Comparison of ENCODE assay signal across 18 cellular contexts in the genomic region with DNA sequence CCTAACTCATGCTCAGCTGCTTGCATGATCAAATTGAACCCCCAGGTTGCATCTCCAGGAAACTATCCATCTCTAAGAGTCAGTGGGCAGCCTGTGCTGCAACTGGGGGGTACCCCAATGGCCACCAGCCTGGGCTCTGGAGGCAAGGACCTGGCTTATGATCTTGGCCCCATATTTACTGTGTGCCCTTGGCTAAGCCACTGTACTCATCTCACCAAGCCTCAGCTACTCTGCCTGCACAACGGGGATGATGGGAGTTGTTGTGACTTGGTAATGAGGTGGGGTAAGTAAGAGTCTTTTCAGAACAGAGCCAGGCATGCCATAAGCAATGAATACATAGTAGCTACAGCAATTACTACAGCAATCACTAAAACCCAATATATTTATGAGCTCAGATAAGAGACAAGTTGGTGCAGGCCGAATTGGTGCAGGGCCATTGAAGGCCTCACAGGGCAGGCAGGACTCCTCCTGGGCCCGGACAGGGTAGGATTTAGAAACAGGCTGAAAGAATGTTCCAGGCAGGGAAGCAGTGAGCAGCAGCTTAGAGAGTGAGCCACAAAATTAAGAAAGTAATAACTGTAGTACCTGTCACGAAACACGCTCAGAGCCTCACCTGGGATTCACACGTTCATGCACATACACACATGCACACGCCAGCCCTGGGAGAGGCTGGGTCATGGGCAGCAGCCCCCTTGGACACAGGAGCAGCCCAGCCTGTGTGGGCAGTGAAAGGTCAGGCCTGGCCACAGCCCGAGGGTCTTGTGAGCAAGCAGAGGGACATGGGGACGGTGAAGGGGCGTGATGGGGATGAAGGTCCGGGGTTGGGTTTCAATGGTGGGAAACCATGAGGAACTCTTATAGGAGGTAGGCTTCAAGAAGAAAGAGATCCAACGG.
DNase-seq lines count a peak whose midpoint lies in the region; ATAC-seq, FAIRE-seq and TF ChIP-seq lines count a peak whose summit lies in the region.
"Had no signal": no experiment of that assay in that cellular context is flagged by ENCODE, and none has a peak within 500 bp of the region (broad histone marks: within the 10 kb centered on the region; RNA-seq: fewer than 3 reads in every experiment).

No MANE protein-coding gene starts in this region.

- 0 out of 2 replicates have a peak overlapping the region, but pooled peaks have one; percentile 23 for H2AFZ ChIP-seq in GM23338
- no peak overlapping the region for H2AFZ ChIP-seq in keratinocyte (ENCODE audit: control insufficient read depth, low read length)

- H3K4me3 Mint-ChIP-seq in GM23338: no peak overlapping the region
- no peak overlapping the region for H3K4me3 Mint-ChIP-seq in stimulated activated memory B cell treated with anti-CD40 and anti-IgM and Interleukin-4, amounts not matched to agents 10 μg/mL and 1 μg/mL and 100 μg/mL, for 72 hours
- no peak overlapping the region for H3K4me3 Mint-ChIP-seq in CD4-positive, alpha-beta memory T cell

- H3K4me1 Mint-ChIP-seq in GM23338: peaks cover 17% of the 10 kb centered on the region
- H3K4me1 Mint-ChIP-seq in stimulated activated memory B cell treated with anti-CD40 and anti-IgM and Interleukin-4, amounts not matched to agents 10 μg/mL and 1 μg/mL and 100 μg/mL, for 72 hours: peaks cover 72% of the 10 kb centered on the region
- no peaks in the 10 kb centered on the region for H3K4me1 Mint-ChIP-seq in CD4-positive, alpha-beta memory T cell

- FAIRE-seq in keratinocyte (lab: Jason Lieb, UNC): peak; percentile 79

- peaks cover 3% of the 10 kb centered on the region; the same call in 1 of the 2 replicates for H3K9me2 ChIP-seq in GM23338 (ENCODE audit: insufficient read depth)

- CTCF ChIA-PET in CD4-positive, alpha-beta memory T cell (lab: Charles Lee; ENCODE audit: partially characterized antibody): interaction anchor here (0.7 kb wide), 1 partner anchor 87 kb away, joined by 3 read pairs; no protein-coding TSS in a partner anchor

- TF ChIP-seq CTCF in GM23338 (conservative IDR thresholded peaks at IDR 0.05; ENCODE audit: low read depth in 2 of 2) (no peak), RWPE2 (IDR thresholded peaks at IDR 0.05; ENCODE audit: poor library complexity, severe bottlenecking) (no peak), keratinocyte (optimal IDR thresholded peaks at IDR 0.05 in 1 of 3, IDR thresholded peaks at IDR 0.05 in 1 of 3, conservative IDR thresholded peaks at IDR 0.05 in 1 of 3; ENCODE audit: extremely low read depth in 1 of 3, insufficient read depth in 2 of 3, low read length in 3 of 3) (no peak)

- H3K4me1 ChIP-seq in GM23338 (ENCODE audit: insufficient read depth) (peaks cover 18% of the 10 kb centered on the region), RWPE2 (ENCODE audit: insufficient read depth, poor library complexity, severe bottlenecking) (no peaks in the 10 kb centered on the region), keratinocyte (ENCODE audit: control insufficient read depth, extremely low read depth, insufficient read depth, low read length) (peaks cover 10% of the 10 kb centered on the region)
- H3K4me1 ChIP-seq in CD4-positive, alpha-beta memory T cell (ENCODE audit: insufficient read depth, low read length): no peaks in the 10 kb centered on the region
- H3K4me1 ChIP-seq: HAP-1 had no signal

- ATAC-seq in GM23338: no peak
- ATAC-seq in RWPE2 (ENCODE audit: low read depth): peak; percentile 33; the same call in 1 of the 3 replicates
- ATAC-seq in stimulated activated memory B cell treated with anti-CD40 and anti-IgM and Interleukin-4, amounts not matched to agents 10 μg/mL and 1 μg/mL and 100 μg/mL, for 72 hours: no peak
- ATAC-seq: Panc1 had no signal

- H3F3A ChIP-seq in GM23338 (replicated peaks; ENCODE audit: low read depth): no peaks in the 10 kb centered on the region

- peaks cover 19% of the 10 kb centered on the region for H3K27me3 Mint-ChIP-seq in GM23338 (ENCODE audit: insufficient read depth, low read depth, poor library complexity)
- no peaks in the 10 kb centered on the region for H3K27me3 Mint-ChIP-seq in stimulated activated memory B cell treated with anti-CD40 and anti-IgM and Interleukin-4, amounts not matched to agents 10 μg/mL and 1 μg/mL and 100 μg/mL, for 72 hours
- peaks cover 17 to 38% of the 10 kb centered on the region in 2 donors for H3K27me3 Mint-ChIP-seq in CD4-positive, alpha-beta memory T cell

- H3K36me3 Mint-ChIP-seq in GM23338 (ENCODE audit: low read depth): no peaks in the 10 kb centered on the region
- H3K36me3 Mint-ChIP-seq in stimulated activated memory B cell treated with anti-CD40 and anti-IgM and Interleukin-4, amounts not matched to agents 10 μg/mL and 1 μg/mL and 100 μg/mL, for 72 hours: peaks cover 88% of the 10 kb centered on the region
- H3K36me3 Mint-ChIP-seq in CD4-positive, alpha-beta memory T cell: peaks cover 0 to 4% of the 10 kb centered on the region in 2 donors
- H3K36me3 Mint-ChIP-seq: CD14-positive monocyte had no signal

- H4K20me1 ChIP-seq in GM23338 (replicated peaks; ENCODE audit: insufficient read depth) (no peaks in the 10 kb centered on the region), keratinocyte (ENCODE audit: control insufficient read depth, extremely low read depth, insufficient read depth, low read length) (no peaks in the 10 kb centered on the region)

- no peak for DNase-seq in GM23338 (ENCODE audit: low spot score)
- no peak for DNase-seq in RWPE2 (ENCODE audit: low spot score)
- DNase-seq in keratinocyte (ENCODE audit: low read depth, low spot score): no peak
- DNase-seq in NCI-H1436 treated with DMSO at 0.1 percent for 48 hours (lab: John Stamatoyannopoulos, UW): no peak
- DNase-seq in CD4-positive, alpha-beta memory T cell: no peak
- DNase-seq in AML-193 (lab: John Stamatoyannopoulos, UW): no peak
- DNase-seq: ACHN, DMS 273 treated with DMSO at 0.1 percent for 48 hours, DND-41, NCI-H1105, NCI-H1694, NCI-H2081 treated with DMSO at 0.1 percent for 48 hours, Right ventricle myocardium superior had no signal

- H3K9me3 ChIP-seq in RWPE2 (ENCODE audit: severe bottlenecking) (no peaks in the 10 kb centered on the region), keratinocyte (ENCODE audit: control insufficient read depth, low read depth, low read length) (no peaks in the 10 kb centered on the region)
- H3K9me3 ChIP-seq in CD4-positive, alpha-beta memory T cell (ENCODE audit: control insufficient read depth in 1 of 2, low read length in 2 of 2): no peaks in the 10 kb centered on the region
- H3K9me3 ChIP-seq: HAP-1 had no signal

- POLR2A ChIA-PET in CD4-positive, alpha-beta memory T cell (lab: Charles Lee; ENCODE audit: partially characterized antibody): no interaction called here

- dilution Hi-C loops in keratinocyte (cut with MboI; ENCODE audit: extremely low pct_ligation_motif_present, low sequenced_read_pairs): no loop called here

- no peaks in the 10 kb centered on the region for H3K9me1 ChIP-seq in keratinocyte (ENCODE audit: control insufficient read depth, extremely low read depth, insufficient read depth, low read length)

- no peak overlapping the region for H3K4me3 ChIP-seq in GM23338
- H3K4me3 ChIP-seq in RWPE2 (ENCODE audit: severe bottlenecking): no peak overlapping the region
- H3K4me3 ChIP-seq in keratinocyte (ENCODE audit: control insufficient read depth in 2 of 3, extremely low read depth in 1 of 3, insufficient read depth in 2 of 3, low read depth in 1 of 3, low read length in 3 of 3): no peak overlapping the region
- H3K4me3 ChIP-seq in CD4-positive, alpha-beta memory T cell (ENCODE audit: low read length in 2 of 2): no peak overlapping the region
- H3K4me3 ChIP-seq: HAP-1, SK-N-MC had no signal

- no peaks in the 10 kb centered on the region for H3K27me3 ChIP-seq in GM23338 (ENCODE audit: insufficient read depth)
- H3K27me3 ChIP-seq in RWPE2 (ENCODE audit: insufficient read depth, poor library complexity, severe bottlenecking): peaks cover 31% of the 10 kb centered on the region
- H3K27me3 ChIP-seq in keratinocyte (ENCODE audit: control insufficient read depth, extremely low read depth, insufficient read depth, low read length): peaks cover 14% of the 10 kb centered on the region
- peaks cover 6% of the 10 kb centered on the region for H3K27me3 ChIP-seq in CD4-positive, alpha-beta memory T cell (ENCODE audit: insufficient read depth, low read length)

- H3K27ac ChIP-seq in GM23338 (ENCODE audit: low read depth) (no peak overlapping the region), RWPE2 (ENCODE audit: poor library complexity, severe bottlenecking) (no peak overlapping the region), keratinocyte (ENCODE audit: control insufficient read depth, insufficient read depth, low read length) (no peak overlapping the region)
- H3K27ac ChIP-seq in CD4-positive, alpha-beta memory T cell (ENCODE audit: low read depth, low read length): no peak overlapping the region
- H3K27ac ChIP-seq: SK-N-MC had no signal

- no peaks in the 10 kb centered on the region for H3K9me3 Mint-ChIP-seq in GM23338
- H3K9me3 Mint-ChIP-seq in stimulated activated memory B cell treated with anti-CD40 and anti-IgM and Interleukin-4, amounts not matched to agents 10 μg/mL and 1 μg/mL and 100 μg/mL, for 72 hours: no peaks in the 10 kb centered on the region
- no peaks in the 10 kb centered on the region for H3K9me3 Mint-ChIP-seq in CD4-positive, alpha-beta memory T cell

- H3K9ac ChIP-seq in keratinocyte (ENCODE audit: control insufficient read depth, extremely low read depth, insufficient read depth, low read length): no peak overlapping the region

- no peak overlapping the region for H3K27ac Mint-ChIP-seq in GM23338
- peak overlapping the region; percentile 53 for H3K27ac Mint-ChIP-seq in stimulated activated memory B cell treated with anti-CD40 and anti-IgM and Interleukin-4, amounts not matched to agents 10 μg/mL and 1 μg/mL and 100 μg/mL, for 72 hours
- no peak overlapping the region for H3K27ac Mint-ChIP-seq in CD4-positive, alpha-beta memory T cell
- H3K27ac Mint-ChIP-seq: CD14-positive monocyte had no signal

- no peaks in the 10 kb centered on the region for H3K79me2 ChIP-seq in GM23338 (replicated peaks; ENCODE audit: insufficient read depth)
- no peaks in the 10 kb centered on the region for H3K79me2 ChIP-seq in keratinocyte (ENCODE audit: control insufficient read depth, insufficient read depth, low read length)

- H3K36me3 ChIP-seq in GM23338 (ENCODE audit: insufficient read depth) (no peaks in the 10 kb centered on the region), RWPE2 (ENCODE audit: low read depth) (no peaks in the 10 kb centered on the region), keratinocyte (ENCODE audit: control insufficient read depth in 2 of 2, extremely low read depth in 1 of 2, insufficient read depth in 2 of 2, low read length in 2 of 2) (no peaks in the 10 kb centered on the region)
- H3K36me3 ChIP-seq in CD4-positive, alpha-beta memory T cell (ENCODE audit: insufficient read depth, low read length): no peaks in the 10 kb centered on the region
- H3K36me3 ChIP-seq: HAP-1 had no signal

- H3K4me2 ChIP-seq in GM23338 (no peak overlapping the region), keratinocyte (ENCODE audit: control insufficient read depth, extremely low read depth, insufficient read depth, low read depth, low read length) (no peak overlapping the region)

- intact Hi-C loops in CD4-positive, alpha-beta memory T cell (cut with micrococcal nuclease): no loop called here

TF ChIP-seq in GM23338, 12 proteins besides CTCF, POLR2A, EP300 and RAD21 (continues in another document):
- TF ChIP-seq EZH2phosphoT487 (IDR thresholded peaks at IDR 0.05; ENCODE audit: unreplicated experiment): no peak
